ENCODE assay signal across 1 cellular context in the genomic region with DNA sequence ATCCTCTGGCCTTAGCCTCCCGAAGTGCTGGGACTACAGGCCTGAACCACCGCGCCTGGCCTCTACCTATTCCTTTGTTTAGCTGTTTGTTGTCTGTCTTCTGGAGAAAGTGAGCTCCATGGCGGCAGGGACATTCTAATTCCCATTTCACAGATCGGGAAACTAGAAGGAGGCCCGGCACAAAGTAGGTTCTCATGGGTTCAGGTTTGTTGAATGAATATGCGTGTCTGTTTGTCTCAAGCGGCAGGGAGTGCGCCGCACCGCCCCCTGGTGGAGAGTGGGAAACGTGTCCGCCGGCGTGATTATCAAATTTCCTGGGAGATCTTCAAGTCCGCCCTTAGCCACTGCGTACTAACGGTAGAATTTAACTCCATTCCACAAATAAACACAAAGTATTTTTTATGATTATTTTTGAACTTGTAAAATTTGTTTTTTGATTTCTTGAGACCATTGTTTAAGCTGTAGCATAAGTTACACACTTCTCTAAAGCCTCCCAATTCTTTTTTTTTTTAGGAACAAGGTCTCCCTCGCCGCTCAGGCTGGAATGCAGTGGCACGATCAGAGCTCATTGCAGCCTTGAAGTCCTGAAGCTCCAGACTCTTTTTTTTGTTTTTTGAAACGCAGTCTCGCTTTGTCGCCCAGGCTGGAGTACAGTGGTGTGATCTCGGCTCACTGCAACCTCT.
TF ChIP-seq lines count a peak whose summit lies in the region.

No MANE protein-coding gene starts in this region.

TF ChIP-seq in K562, 482 proteins besides CTCF, POLR2A, EP300 and RAD21 (continued from another document and continues in another):
- TF ChIP-seq HDGF (IDR thresholded peaks at IDR 0.05) (peak; percentile 59; the same call in 1 of the 2 replicates), ARNT (IDR thresholded peaks at IDR 0.05) (peak in 1 of 2 experiments; percentile 47; a peak in 1 of 4 replicates), BACH1 (tag; IDR thresholded peaks at IDR 0.05) (0 out of 2 replicates have a peak, but pooled peaks have one; percentile 24), BRD9 (IDR thresholded peaks at IDR 0.05; ENCODE audit: low read depth, partially characterized antibody) (peak; percentile 80), MTA1 (IDR thresholded peaks at IDR 0.05; ENCODE audit: borderline replicate concordance) (0 out of 2 replicates have a peak, but pooled peaks have one; percentile 59), HDAC1 (IDR thresholded peaks at IDR 0.05) (peak in 1 of 2 experiments; percentile 54; a peak in 3 of 4 replicates), MNT (conservative IDR thresholded peaks at IDR 0.05) (peak; percentile 60 to 69), DACH1 (IDR thresholded peaks at IDR 0.05; ENCODE audit: partially characterized antibody) (peak; percentile 65), ARID1B (IDR thresholded peaks at IDR 0.05) (peak; percentile 44; the same call in 1 of the 2 replicates), SUPT5H (IDR thresholded peaks at IDR 0.05) (no peak), ZNF785 (CRISPR knock-in tag; IDR thresholded peaks at IDR 0.05) (no peak), ATF1 (CRISPR knock-in tag; IDR thresholded peaks at IDR 0.05) (no peak), ATF1 (tag; IDR thresholded peaks at IDR 0.05) (peak; percentile 54; the same call in 1 of the 2 replicates), ZBTB33 (CRISPR knock-in tag; IDR thresholded peaks at IDR 0.05) (0 out of 2 replicates have a peak, but pooled peaks have one; percentile 29), TOE1 (IDR thresholded peaks at IDR 0.05; ENCODE audit: borderline replicate concordance) (peak; percentile 76), TOE1 (CRISPR knock-in tag; IDR thresholded peaks at IDR 0.05; ENCODE audit: borderline replicate concordance, low read depth) (no peak), LCOR (CRISPR knock-in tag; IDR thresholded peaks at IDR 0.05) (peak; percentile 82), JUND (IDR thresholded peaks at IDR 0.05; ENCODE audit: borderline replicate concordance, low read depth, low read length) (peak; percentile 59), JUND (tag; IDR thresholded peaks at IDR 0.05; ENCODE audit: borderline replicate concordance, low read depth, low read length) (peak; percentile 65; the same call in 1 of the 3 replicates), SP1 (CRISPR knock-in tag; IDR thresholded peaks at IDR 0.05) (peak; percentile 48; the same call in 1 of the 2 replicates), ZNF407 (IDR thresholded peaks at IDR 0.05; ENCODE audit: low read depth) (no peak), TEAD4 (IDR thresholded peaks at IDR 0.05; ENCODE audit: low read length) (no peak), TEAD4 (CRISPR knock-in tag; IDR thresholded peaks at IDR 0.05; ENCODE audit: borderline replicate concordance) (no peak), HMGXB4 (CRISPR knock-in tag; IDR thresholded peaks at IDR 0.05) (peak; percentile 53; the same call in 1 of the 2 replicates), RBM22 (IDR thresholded peaks at IDR 0.05; ENCODE audit: low read depth, low read length, poor library complexity, severe bottlenecking) (no peak), ETV1 (tag; conservative IDR thresholded peaks at IDR 0.05; ENCODE audit: low read depth) (0 out of 2 replicates have a peak, but pooled peaks have one; percentile 47), KLF6 (CRISPR knock-in tag; IDR thresholded peaks at IDR 0.05; ENCODE audit: borderline replicate concordance) (0 out of 2 replicates have a peak, but pooled peaks have one; percentile 5)
- TF ChIP-seq, protein P1, sequence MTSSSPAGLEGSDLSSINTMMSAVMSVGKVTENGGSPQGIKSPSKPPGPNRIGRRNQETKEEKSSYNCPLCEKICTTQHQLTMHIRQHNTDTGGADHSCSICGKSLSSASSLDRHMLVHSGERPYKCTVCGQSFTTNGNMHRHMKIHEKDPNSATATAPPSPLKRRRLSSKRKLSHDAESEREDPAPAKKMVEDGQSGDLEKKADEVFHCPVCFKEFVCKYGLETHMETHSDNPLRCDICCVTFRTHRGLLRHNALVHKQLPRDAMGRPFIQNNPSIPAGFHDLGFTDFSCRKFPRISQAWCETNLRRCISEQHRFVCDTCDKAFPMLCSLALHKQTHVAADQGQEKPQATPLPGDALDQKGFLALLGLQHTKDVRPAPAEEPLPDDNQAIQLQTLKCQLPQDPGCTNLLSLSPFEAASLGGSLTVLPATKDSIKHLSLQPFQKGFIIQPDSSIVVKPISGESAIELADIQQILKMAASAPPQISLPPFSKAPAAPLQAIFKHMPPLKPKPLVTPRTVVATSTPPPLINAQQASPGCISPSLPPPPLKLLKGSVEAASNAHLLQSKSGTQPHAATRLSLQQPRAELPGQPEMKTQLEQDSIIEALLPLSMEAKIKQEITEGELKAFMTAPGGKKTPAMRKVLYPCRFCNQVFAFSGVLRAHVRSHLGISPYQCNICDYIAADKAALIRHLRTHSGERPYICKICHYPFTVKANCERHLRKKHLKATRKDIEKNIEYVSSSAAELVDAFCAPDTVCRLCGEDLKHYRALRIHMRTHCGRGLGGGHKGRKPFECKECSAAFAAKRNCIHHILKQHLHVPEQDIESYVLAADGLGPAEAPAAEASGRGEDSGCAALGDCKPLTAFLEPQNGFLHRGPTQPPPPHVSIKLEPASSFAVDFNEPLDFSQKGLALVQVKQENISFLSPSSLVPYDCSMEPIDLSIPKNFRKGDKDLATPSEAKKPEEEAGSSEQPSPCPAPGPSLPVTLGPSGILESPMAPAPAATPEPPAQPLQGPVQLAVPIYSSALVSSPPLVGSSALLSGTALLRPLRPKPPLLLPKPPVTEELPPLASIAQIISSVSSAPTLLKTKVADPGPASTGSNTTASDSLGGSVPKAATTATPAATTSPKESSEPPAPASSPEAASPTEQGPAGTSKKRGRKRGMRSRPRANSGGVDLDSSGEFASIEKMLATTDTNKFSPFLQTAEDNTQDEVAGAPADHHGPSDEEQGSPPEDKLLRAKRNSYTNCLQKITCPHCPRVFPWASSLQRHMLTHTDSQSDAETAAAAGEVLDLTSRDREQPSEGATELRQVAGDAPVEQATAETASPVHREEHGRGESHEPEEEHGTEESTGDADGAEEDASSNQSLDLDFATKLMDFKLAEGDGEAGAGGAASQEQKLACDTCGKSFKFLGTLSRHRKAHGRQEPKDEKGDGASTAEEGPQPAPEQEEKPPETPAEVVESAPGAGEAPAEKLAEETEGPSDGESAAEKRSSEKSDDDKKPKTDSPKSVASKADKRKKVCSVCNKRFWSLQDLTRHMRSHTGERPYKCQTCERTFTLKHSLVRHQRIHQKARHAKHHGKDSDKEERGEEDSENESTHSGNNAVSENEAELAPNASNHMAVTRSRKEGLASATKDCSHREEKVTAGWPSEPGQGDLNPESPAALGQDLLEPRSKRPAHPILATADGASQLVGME (CRISPR knock-in tag; IDR thresholded peaks at IDR 0.05) = no peak
- TF ChIP-seq, protein P2, sequence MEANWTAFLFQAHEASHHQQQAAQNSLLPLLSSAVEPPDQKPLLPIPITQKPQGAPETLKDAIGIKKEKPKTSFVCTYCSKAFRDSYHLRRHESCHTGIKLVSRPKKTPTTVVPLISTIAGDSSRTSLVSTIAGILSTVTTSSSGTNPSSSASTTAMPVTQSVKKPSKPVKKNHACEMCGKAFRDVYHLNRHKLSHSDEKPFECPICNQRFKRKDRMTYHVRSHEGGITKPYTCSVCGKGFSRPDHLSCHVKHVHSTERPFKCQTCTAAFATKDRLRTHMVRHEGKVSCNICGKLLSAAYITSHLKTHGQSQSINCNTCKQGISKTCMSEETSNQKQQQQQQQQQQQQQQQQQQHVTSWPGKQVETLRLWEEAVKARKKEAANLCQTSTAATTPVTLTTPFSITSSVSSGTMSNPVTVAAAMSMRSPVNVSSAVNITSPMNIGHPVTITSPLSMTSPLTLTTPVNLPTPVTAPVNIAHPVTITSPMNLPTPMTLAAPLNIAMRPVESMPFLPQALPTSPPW (CRISPR knock-in tag; IDR thresholded peaks at IDR 0.05) = peak; percentile 33; the same call in 1 of the 2 replicates
- TF ChIP-seq, protein P3, sequence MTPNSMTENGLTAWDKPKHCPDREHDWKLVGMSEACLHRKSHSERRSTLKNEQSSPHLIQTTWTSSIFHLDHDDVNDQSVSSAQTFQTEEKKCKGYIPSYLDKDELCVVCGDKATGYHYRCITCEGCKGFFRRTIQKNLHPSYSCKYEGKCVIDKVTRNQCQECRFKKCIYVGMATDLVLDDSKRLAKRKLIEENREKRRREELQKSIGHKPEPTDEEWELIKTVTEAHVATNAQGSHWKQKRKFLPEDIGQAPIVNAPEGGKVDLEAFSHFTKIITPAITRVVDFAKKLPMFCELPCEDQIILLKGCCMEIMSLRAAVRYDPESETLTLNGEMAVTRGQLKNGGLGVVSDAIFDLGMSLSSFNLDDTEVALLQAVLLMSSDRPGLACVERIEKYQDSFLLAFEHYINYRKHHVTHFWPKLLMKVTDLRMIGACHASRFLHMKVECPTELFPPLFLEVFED (CRISPR knock-in tag; conservative IDR thresholded peaks at IDR 0.05) = no peak
